In genomic region chr10:17793823-17794759, GRCh38 we compare ENCODE assay signal across 24 cellular contexts. TPM values are rescaled to one million over a fixed set of nuclear protein-coding genes. Genes with fewer than 3 reads are reported as not detected.
A peak's percentile ranks its signal among the peaks of the same experiment; 100 is the strongest.
DNase-seq lines count a peak whose midpoint lies in the region; ATAC-seq, FAIRE-seq and TF ChIP-seq lines count a peak whose summit lies in the region.
"Had no signal": no experiment of that assay in that cellular context is flagged by ENCODE, and none has a peak within 500 bp of the region (broad histone marks: within the 10 kb centered on the region; RNA-seq: fewer than 3 reads in every experiment).

No MANE protein-coding gene starts in this region.

- TF ChIP-seq CTCF in K562 (IDR thresholded peaks at IDR 0.05 in 2 of 3, conservative IDR thresholded peaks at IDR 0.05 in 1 of 3; ENCODE audit: insufficient read depth in 2 of 3, low read depth in 1 of 3, low read length in 3 of 3), result no peak
- no peak for TF ChIP-seq CTCF in left lung (IDR thresholded peaks at IDR 0.05)
- TF ChIP-seq CTCF in upper lobe of right lung (IDR thresholded peaks at IDR 0.05), result no peak

- intact Hi-C loops in K562 (cut with micrococcal nuclease), result no loop called here
- intact Hi-C loops in left lung (cut with DNase I), result no loop called here
- intact Hi-C loops in upper lobe of right lung (cut with DNase I), result no loop called here

- H3K9ac ChIP-seq in K562 (ENCODE audit: insufficient read depth in 1 of 2, low read depth in 2 of 2, low read length in 2 of 2) (no peak overlapping the region), mesendoderm (ENCODE audit: low read length) (no peak overlapping the region)
- H3K9ac ChIP-seq: BLaER1, KMS-11, neural progenitor cell had no signal

- H3K4me1 ChIP-seq in K562 (replicated peaks in 1 of 2; ENCODE audit: control insufficient read depth in 2 of 2, insufficient read depth in 2 of 2, low read length in 2 of 2), result peaks cover 0 to 19% of the 10 kb centered on the region in 2 experiments; a peak in 3 of 5 replicates
- peaks cover 0 to 20% of the 10 kb centered on the region in 2 donors for H3K4me1 ChIP-seq in left lung
- H3K4me1 ChIP-seq in upper lobe of right lung, result no peaks in the 10 kb centered on the region
- H3K4me1 ChIP-seq in mesendoderm (ENCODE audit: control insufficient read depth, low read depth, low read length), result no peaks in the 10 kb centered on the region
- H3K4me1 ChIP-seq: ascending aorta, BLaER1, neural progenitor cell had no signal

- H4K20me1 ChIP-seq in K562 (replicated peaks; ENCODE audit: control insufficient read depth, insufficient read depth, low read length), result no peaks in the 10 kb centered on the region
- H4K20me1 ChIP-seq: BLaER1 had no signal

- CTCF ChIA-PET in K562 (lab: Yijun Ruan, JAX; ENCODE audit: low intra/inter-chr PET ratio), result no interaction called here

- H3K79me2 ChIP-seq in K562 (ENCODE audit: control insufficient read depth, insufficient read depth, low read length) (no peaks in the 10 kb centered on the region), mesendoderm (ENCODE audit: control insufficient read depth, insufficient read depth, low read length) (no peaks in the 10 kb centered on the region)

- in situ Hi-C loops in K562 (cut with MboI), result no loop called here

- no peak for TF ChIP-seq POLR2A in K562 (conservative IDR thresholded peaks at IDR 0.05)

- H3K23ac ChIP-seq in mesendoderm (ENCODE audit: low read length), result no peak overlapping the region

- H3K4ac ChIP-seq in mesendoderm (ENCODE audit: low read depth, low read length), result no peak overlapping the region

- no peak overlapping the region for H2BK120ac ChIP-seq in mesendoderm (ENCODE audit: low read depth, low read length)

- no peak overlapping the region for H3K56ac ChIP-seq in mesendoderm (ENCODE audit: low read length)

- WGBS in K562 (ENCODE audit: insufficient coverage, low coverage, missing lambda C conversion rate), result 35% methylated on average over 7 of the region's 7 CpGs
- WGBS in mesendoderm (ENCODE audit: extremely low coverage, insufficient coverage, low lambda C conversion rate), result no CpG with 5 or more reads among the region's 7 CpGs

- H3K4me2 ChIP-seq in K562 (ENCODE audit: insufficient read depth, low read length) (no peak overlapping the region), mesendoderm (ENCODE audit: low read length) (no peak overlapping the region)
- H3K4me2 ChIP-seq: BLaER1, KMS-11, neural progenitor cell had no signal

- no peak overlapping the region for H2BK15ac ChIP-seq in mesendoderm (replicated peaks; ENCODE audit: low read depth)

- H4K5ac ChIP-seq in mesendoderm (ENCODE audit: low read length), result no peak overlapping the region

- no peak overlapping the region for H2AK5ac ChIP-seq in mesendoderm (ENCODE audit: low read length)

- DNase-seq in NCI-H146 (lab: John Stamatoyannopoulos, UW), result peak; percentile 30
- DNase-seq in NCI-H146 treated with DMSO at 0.1 percent for 48 hours (lab: John Stamatoyannopoulos, UW; ENCODE audit: unreplicated experiment), result no peak
- DNase-seq in K562 (ENCODE audit: extremely low read depth in 1 of 4, low spot score in 3 of 4), result no peak
- DNase-seq in left lung, result no peak
- no peak for DNase-seq in upper lobe of right lung
- no peak for DNase-seq in mesendoderm
- DNase-seq: activated CD4-positive, alpha-beta T cell treated with anti-CD3 and anti-CD28 coated beads for 36 hours; activated T-cell treated with anti-CD3 and anti-CD28 coated beads, Interleukin-2, amount 50 U/mL, for 72 hours; cerebellar nuclear complex; effector memory CD8-positive, alpha-beta T cell; HFFc6; NCI-H1930; NCI-H446 treated with DMSO at 0.1 percent for 48 hours; spleen; stimulated activated CD4-positive, alpha-beta T cell treated with anti-CD3 and anti-CD28 coated beads, Interleukin-4, amount 100 ng/mL, for 24 hours had no signal

- H3K18ac ChIP-seq in mesendoderm (ENCODE audit: low read length), result no peak overlapping the region

- peak overlapping the region; percentile 20; the same call in 1 of the 2 replicates for H2AFZ ChIP-seq in K562 (ENCODE audit: low read depth, low read length)
- H2AFZ ChIP-seq: neural progenitor cell had no signal

- no TSS peak for BruUV-seq in K562 (replicated peaks; lab: Mats Ljungman, UMichigan)

- no peaks in the 10 kb centered on the region for H3K9me1 ChIP-seq in K562 (ENCODE audit: control insufficient read depth, insufficient read depth, low read length)

- H3K4me3 ChIP-seq in K562, result no peak overlapping the region
- H3K4me3 ChIP-seq in left lung, result no peak overlapping the region
- H3K4me3 ChIP-seq in upper lobe of right lung, result no peak overlapping the region
- no peak overlapping the region for H3K4me3 ChIP-seq in mesendoderm (ENCODE audit: low read length)
- H3K4me3 ChIP-seq: ascending aorta, BLaER1, neural progenitor cell, spleen had no signal

- no peaks in the 10 kb centered on the region for H3K27me3 ChIP-seq in K562 (ENCODE audit: control insufficient read depth in 2 of 2, insufficient read depth in 2 of 2, low read length in 2 of 2)
- no peaks in the 10 kb centered on the region for H3K27me3 ChIP-seq in left lung
- H3K27me3 ChIP-seq in upper lobe of right lung, result no peaks in the 10 kb centered on the region
- H3K27me3 ChIP-seq in mesendoderm (ENCODE audit: insufficient read depth, low read length, poor library complexity), result no peaks in the 10 kb centered on the region
- H3K27me3 ChIP-seq: ascending aorta, BLaER1, neural progenitor cell, spleen had no signal

- TF ChIP-seq EP300 in K562 (IDR thresholded peaks at IDR 0.05; ENCODE audit: low read length), result no peak

- H2BK5ac ChIP-seq in mesendoderm (ENCODE audit: low read length), result no peak overlapping the region

- ATAC-seq in K562, result no peak
- ATAC-seq in left lung, result peak; percentile 84
- peak; percentile 62 for ATAC-seq in upper lobe of right lung
- no peak for ATAC-seq in HG02610 (IDR thresholded peaks at IDR 0.05; ENCODE audit: unreplicated experiment)
- ATAC-seq in HG02840 (IDR thresholded peaks at IDR 0.05; ENCODE audit: low FRiP score, unreplicated experiment), result no peak
- ATAC-seq: activated CD4-positive, alpha-beta T cell treated with anti-CD3 and anti-CD28 coated beads for 36 hours; activated T-cell treated with anti-CD3 and anti-CD28 coated beads, Interleukin-2, amount 50 U/mL, for 72 hours; effector memory CD8-positive, alpha-beta T cell had no signal

- H3K27ac ChIP-seq in K562 (ENCODE audit: extremely low read depth, low read depth, low read length) (no peak overlapping the region), left lung (peak overlapping the region in 1 of 2 donors; percentile 58), upper lobe of right lung (no peak overlapping the region), mesendoderm (ENCODE audit: low read depth, low read length) (no peak overlapping the region)
- H3K27ac ChIP-seq: ascending aorta, BLaER1, KMS-11, neural progenitor cell, RWPE1 had no signal

- FAIRE-seq in K562 (lab: Jason Lieb, UNC), result peak; percentile 82
- FAIRE-seq: A204.1, GM18507 had no signal

- TF ChIP-seq RAD21 in K562 (CRISPR knock-in tag; conservative IDR thresholded peaks at IDR 0.05 in 1 of 2, IDR thresholded peaks at IDR 0.05 in 1 of 2), result no peak

- POLR2A ChIA-PET in K562 (lab: Yijun Ruan, JAX), result interaction anchor here (2.0 kb wide), 1 partner anchor 7 kb away, joined by 6 read pairs; no protein-coding TSS in a partner anchor

- H4K8ac ChIP-seq in mesendoderm (ENCODE audit: low read depth, low read length), result no peak overlapping the region

- H3K9me3 ChIP-seq in K562 (replicated peaks; ENCODE audit: control insufficient read depth, insufficient read depth, low read depth, low read length) (no peaks in the 10 kb centered on the region), left lung (no peaks in the 10 kb centered on the region), upper lobe of right lung (no peaks in the 10 kb centered on the region)
- H3K9me3 ChIP-seq: ascending aorta, spleen had no signal

- no peaks in the 10 kb centered on the region for H3K79me1 ChIP-seq in mesendoderm (ENCODE audit: low read length)

- H3K36me3 ChIP-seq in K562 (ENCODE audit: control insufficient read depth, insufficient read depth, low read length), result no peaks in the 10 kb centered on the region
- H3K36me3 ChIP-seq in left lung, result no peaks in the 10 kb centered on the region
- H3K36me3 ChIP-seq in upper lobe of right lung, result no peaks in the 10 kb centered on the region
- no peaks in the 10 kb centered on the region for H3K36me3 ChIP-seq in mesendoderm (ENCODE audit: control insufficient read depth, insufficient read depth, low read length)
- H3K36me3 ChIP-seq: ascending aorta, BLaER1, neural progenitor cell, spleen had no signal

RNA-seq across cellular contexts. Expression of gene MRC1, which starts 15.1 kb away (rescaled TPM):
- total RNA-seq in K562 (2011; cell fraction: chromatin; rRNA removed; ENCODE audit: low replicate concordance), result not detected in 2 replicates
- total RNA-seq in K562 (2011; cell fraction: nucleolus; rRNA removed), result not detected in 2 replicates
- not detected in 2 replicates for total RNA-seq in K562 (2011; cell fraction: nucleoplasm; rRNA removed)
- total RNA-seq in K562 (2014; rRNA removed) (0.04 TPM in 1 of 2 replicates, not detected in the other), K562 (2014; rRNA removed; fragmentation: Illumina TruSeq; extraction: Trizol) (0.04 TPM in 1 of 2 replicates, not detected in the other), K562 (2015; rRNA removed; fragmentation: Illumina TruSeq; extraction: Trizol) (not detected in 2 replicates), K562 (2021) (0.18 and 0.20 TPM in 2 replicates), left lung (100 to 1,000 TPM; 215 to 301 TPM), upper lobe of right lung (370 TPM)
- polyA plus RNA-seq in K562 (2011; rRNA removed) (not detected in 2 replicates), K562 (2014; fragmentation: Illumina TruSeq; extraction: Trizol) (0.01 and 0.03 TPM in 2 replicates), K562 (2014; fragmentation: Nextera tagmentation; extraction: Ambion mirVana) (under 1 TPM in 1 of 2 experiments, not detected in 1; 0.01 TPM), K562 (2014; rRNA removed) (0.08 TPM in 1 of 2 replicates, not detected in the other)
- polyA plus RNA-seq in K562 (2011; cell fraction: cytosol; rRNA removed), result 0.01 TPM in 2 replicates
- 0.01 TPM in 1 of 2 replicates, not detected in the other for polyA plus RNA-seq in K562 (2011; cell fraction: nucleus; rRNA removed)
- polyA plus RNA-seq in K562 (2012), result 0.01 TPM in 1 of 2 replicates, not detected in the other
- not detected in 2 replicates for polyA minus RNA-seq in K562 (2011; rRNA and poly(A)+ RNA removed)
- not detected in 2 replicates for polyA minus RNA-seq in K562 (2011; cell fraction: cytosol; rRNA and poly(A)+ RNA removed)
- polyA minus RNA-seq in K562 (2011; cell fraction: nucleus; rRNA and poly(A)+ RNA removed), result not detected in 2 replicates
- 0.17 TPM for polyA plus RNA-seq in mesendoderm (2013, experiment 1 of 2)
- polyA plus RNA-seq in mesendoderm (2013, experiment 2 of 2), result 0.18 TPM

RNA-seq across cellular contexts. Expression of gene TMEM236, which starts 42.1 kb away (rescaled TPM):
- total RNA-seq in K562 (2011; cell fraction: chromatin; rRNA removed; ENCODE audit: low replicate concordance), result 0.05 and 0.37 TPM in 2 replicates
- total RNA-seq in K562 (2011; cell fraction: nucleolus; rRNA removed), result 0.13 and 0.17 TPM in 2 replicates
- 0.23 and 0.37 TPM in 2 replicates for total RNA-seq in K562 (2011; cell fraction: nucleoplasm; rRNA removed)
- 0.04 TPM in 1 of 2 replicates, not detected in the other for total RNA-seq in K562 (2014; rRNA removed)
- total RNA-seq in K562 (2014; rRNA removed; fragmentation: Illumina TruSeq; extraction: Trizol), result 0.04 and 0.06 TPM in 2 replicates
- total RNA-seq in K562 (2015; rRNA removed; fragmentation: Illumina TruSeq; extraction: Trizol), result 0.04 and 0.08 TPM in 2 replicates
- 0.04 TPM in 2 replicates for total RNA-seq in K562 (2021)
- 0.09 TPM in 1 of 2 replicates, not detected in the other for polyA plus RNA-seq in K562 (2011; rRNA removed)
- polyA plus RNA-seq in K562 (2011; cell fraction: cytosol; rRNA removed), result 0.03 and 0.13 TPM in 2 replicates
- 0.03 and 0.11 TPM in 2 replicates for polyA plus RNA-seq in K562 (2011; cell fraction: nucleus; rRNA removed)
- 0.03 and 0.17 TPM in 2 replicates for polyA plus RNA-seq in K562 (2012)
- polyA plus RNA-seq in K562 (2014; fragmentation: Illumina TruSeq; extraction: Trizol), result 0.08 and 0.09 TPM in 2 replicates
- not detected for polyA plus RNA-seq in K562 (2014; fragmentation: Nextera tagmentation; extraction: Ambion mirVana)
- 0.09 and 0.13 TPM in 2 replicates for polyA plus RNA-seq in K562 (2014; rRNA removed)
- 0.04 and 0.12 TPM in 2 replicates for polyA minus RNA-seq in K562 (2011; rRNA and poly(A)+ RNA removed)
- polyA minus RNA-seq in K562 (2011; cell fraction: cytosol; rRNA and poly(A)+ RNA removed), result not detected in 2 replicates
- under 0.01 TPM in 1 of 2 replicates, not detected in the other for polyA minus RNA-seq in K562 (2011; cell fraction: nucleus; rRNA and poly(A)+ RNA removed)
- 1 to 10 TPM; 2.4 to 2.8 TPM for total RNA-seq in left lung
- total RNA-seq in upper lobe of right lung, result 5.0 TPM
- 0.14 TPM for polyA plus RNA-seq in mesendoderm (2013, experiment 1 of 2)
- 0.17 TPM for polyA plus RNA-seq in mesendoderm (2013, experiment 2 of 2)
- total RNA-seq: ascending aorta had no signal

Comparison
In these comparisons a context has a peak if more than half of its experiments do, and no peak if none do; other contexts are left out.
1. ATAC-seq: peak in left lung (single experiment) and upper lobe of right lung (single experiment); none in K562 (single experiment), HG02610 (single experiment) and HG02840 (single experiment).
2. RNA of gene MRC1, which starts 15.1 kb away (total RNA-seq): 370 TPM in upper lobe of right lung (single experiment) and 215 to 301 TPM in left lung; 0.04 to 0.20 TPM in K562; every median in the first group is over 100 times any median in the second.